In genomic region chr20:37193821-37194220, GRCh38 we compare ENCODE assay signal across 18 cellular contexts. TPM values are rescaled to one million over a fixed set of nuclear protein-coding genes. Genes with fewer than 3 reads are reported as not detected.
DNase-seq lines count a peak whose midpoint lies in the region; ATAC-seq, FAIRE-seq and TF ChIP-seq lines count a peak whose summit lies in the region.
"Had no signal": no experiment of that assay in that cellular context is flagged by ENCODE, and none has a peak within 500 bp of the region (broad histone marks: within the 10 kb centered on the region; RNA-seq: fewer than 3 reads in every experiment).

No MANE protein-coding gene starts in this region.

- H3K4me3 ChIP-seq in breast epithelium, result no peak overlapping the region
- H3K4me3 ChIP-seq: hepatocyte, mucosa of descending colon, thyroid gland had no signal

- TF ChIP-seq POLR2A in breast epithelium (IDR thresholded peaks at IDR 0.05), result no peak

- CTCF ChIA-PET in MCF 10A (lab: Yijun Ruan, JAX), result interaction anchor here (0.5 to 13.2 kb wide), 15 partner anchors 8 to 1256 kb away, joined by 3 to 191 read pairs (median 6); partner anchors contain the start of gene BLCAP
- CTCF ChIA-PET in activated CD8-positive, alpha-beta T cell treated with anti-CD3 and anti-CD28 coated beads, Interleukin-2, amount 10 ng/mL, durations not matched to agents 7 days and 5 days (lab: Charles Lee), result interaction anchor here (0.8 to 5.6 kb wide), 8 partner anchors 7 to 340 kb away, joined by 3 to 89 read pairs (median 12); partner anchors contain the start of genes MROH8, RBL1 and RPN2

- peak overlapping the region; percentile 17 for H3K27ac Mint-ChIP-seq in MCF 10A (ENCODE audit: low read depth, unreplicated experiment)
- peak overlapping the region; percentile 73 for H3K27ac Mint-ChIP-seq in activated CD8-positive, alpha-beta T cell treated with anti-CD3 and anti-CD28 coated beads, Interleukin-2, amount 10 ng/mL, durations not matched to agents 7 days and 5 days
- H3K27ac Mint-ChIP-seq in glutamatergic neuron (ENCODE audit: unreplicated experiment), result peak overlapping the region; percentile 40

- FAIRE-seq in urothelium cell line (lab: Jason Lieb, UNC), result no peak
- FAIRE-seq: astrocyte had no signal

- intact Hi-C loops in MCF 10A (cut with micrococcal nuclease), result loop anchor here (2.0 to 5.0 kb wide), 2 partner anchors 187 to 341 kb away; no protein-coding TSS in a partner anchor
- intact Hi-C loops in breast epithelium (cut with DNase I; ENCODE audit: low total_unique reads), result no loop called here

- POLR2A ChIA-PET in MCF 10A (lab: Yijun Ruan, JAX), result interaction anchor here (0.6 to 1.1 kb wide), 2 partner anchors 9 to 334 kb away, joined by 3 read pairs; partner anchors contain the start of gene BLCAP
- POLR2A ChIA-PET in activated CD8-positive, alpha-beta T cell treated with anti-CD3 and anti-CD28 coated beads, Interleukin-2, amount 10 ng/mL, durations not matched to agents 7 days and 5 days (lab: Charles Lee), result interaction anchor here (2.6 kb wide), 1 partner anchor 15 kb away, joined by 13 read pairs; the partner anchor contains the start of genes MROH8 and RPN2

- no peaks in the 10 kb centered on the region for H3K9me3 ChIP-seq in breast epithelium
- H3K9me3 ChIP-seq: mucosa of descending colon, thyroid gland had no signal

- H3K36me3 Mint-ChIP-seq in MCF 10A (ENCODE audit: insufficient read depth, unreplicated experiment) (peaks cover 65% of the 10 kb centered on the region), glutamatergic neuron (ENCODE audit: unreplicated experiment) (no peaks in the 10 kb centered on the region)
- H3K36me3 Mint-ChIP-seq in activated CD8-positive, alpha-beta T cell treated with anti-CD3 and anti-CD28 coated beads, Interleukin-2, amount 10 ng/mL, durations not matched to agents 7 days and 5 days (ENCODE audit: low read depth), result peaks cover 57% of the 10 kb centered on the region

- H3K27ac ChIP-seq in breast epithelium, result no peak overlapping the region
- H3K27ac ChIP-seq: thyroid gland had no signal

- H3K4me1 ChIP-seq in breast epithelium, result peaks cover 0 to 12% of the 10 kb centered on the region in 2 donors

- TF ChIP-seq CTCF in MCF 10A (IDR thresholded peaks at IDR 0.05; ENCODE audit: unreplicated experiment) (no peak), breast epithelium (IDR thresholded peaks at IDR 0.05) (no peak), glutamatergic neuron (IDR thresholded peaks at IDR 0.05; ENCODE audit: partially characterized antibody, unreplicated experiment) (no peak)

- no peaks in the 10 kb centered on the region for H3K9me3 Mint-ChIP-seq in MCF 10A (ENCODE audit: unreplicated experiment)
- no peaks in the 10 kb centered on the region for H3K9me3 Mint-ChIP-seq in activated CD8-positive, alpha-beta T cell treated with anti-CD3 and anti-CD28 coated beads, Interleukin-2, amount 10 ng/mL, durations not matched to agents 7 days and 5 days (ENCODE audit: insufficient read depth)
- no peaks in the 10 kb centered on the region for H3K9me3 Mint-ChIP-seq in glutamatergic neuron (ENCODE audit: unreplicated experiment)
- H3K9me3 Mint-ChIP-seq: activated B cell treated with CpG ODN at 0.5 μM for 24 hours had no signal

- no TSS peak for BruUV-seq in MCF 10A (replicated peaks; lab: Mats Ljungman, UMichigan)

- no peak for ATAC-seq in activated CD8-positive, alpha-beta T cell treated with anti-CD3 and anti-CD28 coated beads, Interleukin-2, amount 10 ng/mL, durations not matched to agents 7 days and 5 days
- ATAC-seq: mucosa of descending colon, PC-3, SK-N-SH treated with all-trans-retinoic acid at 6 μM for 48 hours had no signal

- H3K27me3 Mint-ChIP-seq in MCF 10A (ENCODE audit: insufficient read depth, unreplicated experiment), result no peaks in the 10 kb centered on the region
- H3K27me3 Mint-ChIP-seq in activated CD8-positive, alpha-beta T cell treated with anti-CD3 and anti-CD28 coated beads, Interleukin-2, amount 10 ng/mL, durations not matched to agents 7 days and 5 days (ENCODE audit: low read depth), result no peaks in the 10 kb centered on the region
- peaks cover 2% of the 10 kb centered on the region for H3K27me3 Mint-ChIP-seq in glutamatergic neuron (ENCODE audit: unreplicated experiment)
- H3K27me3 Mint-ChIP-seq: activated B cell treated with CpG ODN at 0.5 μM for 24 hours had no signal

- H3K4me1 Mint-ChIP-seq in MCF 10A (ENCODE audit: insufficient read depth, unreplicated experiment) (peaks cover 35% of the 10 kb centered on the region), glutamatergic neuron (ENCODE audit: low read depth, unreplicated experiment) (peaks cover 32% of the 10 kb centered on the region)
- H3K4me1 Mint-ChIP-seq in activated CD8-positive, alpha-beta T cell treated with anti-CD3 and anti-CD28 coated beads, Interleukin-2, amount 10 ng/mL, durations not matched to agents 7 days and 5 days (ENCODE audit: low read depth), result peaks cover 70% of the 10 kb centered on the region

- no peaks in the 10 kb centered on the region for H3K27me3 ChIP-seq in breast epithelium
- H3K27me3 ChIP-seq: hepatocyte, thyroid gland had no signal

- H3K36me3 ChIP-seq in breast epithelium, result no peaks in the 10 kb centered on the region

- H3K4me3 Mint-ChIP-seq in MCF 10A (ENCODE audit: unreplicated experiment) (no peak overlapping the region), glutamatergic neuron (ENCODE audit: unreplicated experiment) (peak overlapping the region; percentile 43)
- H3K4me3 Mint-ChIP-seq in activated CD8-positive, alpha-beta T cell treated with anti-CD3 and anti-CD28 coated beads, Interleukin-2, amount 10 ng/mL, durations not matched to agents 7 days and 5 days, result no peak overlapping the region
- H3K4me3 Mint-ChIP-seq: activated B cell treated with CpG ODN at 0.5 μM for 24 hours had no signal

- DNase-seq in MCF 10A (ENCODE audit: unreplicated experiment), result no peak
- DNase-seq in breast epithelium (ENCODE audit: low spot score in 2 of 2), result no peak
- no peak for DNase-seq in activated CD8-positive, alpha-beta T cell treated with anti-CD3 and anti-CD28 coated beads, Interleukin-2, amount 10 ng/mL, durations not matched to agents 7 days and 5 days
- DNase-seq in glutamatergic neuron, result no peak
- DNase-seq in DMS153 (lab: John Stamatoyannopoulos, UW), result no peak
- no peak for DNase-seq in urothelium cell line (ENCODE audit: low spot score)
- no peak for DNase-seq in NCI-H146 treated with DMSO at 0.1 percent for 48 hours (lab: John Stamatoyannopoulos, UW; ENCODE audit: unreplicated experiment)
- DNase-seq in GDM1 (lab: John Stamatoyannopoulos, UW), result no peak
- DNase-seq: activated B cell treated with CpG ODN at 0.5 μM for 24 hours, activated T-cell treated with anti-CD3 and anti-CD28 coated beads for 4 hours, mucosa of descending colon, NCI-H2029 treated with DMSO at 0.1 percent for 48 hours, NCI-H526, PC-3 had no signal

RNA-seq across cellular contexts. Expression of gene MROH8, which starts 14.5 kb away (rescaled TPM):
- total RNA-seq in MCF 10A (2022) (1.1 and 1.5 TPM in 2 replicates), breast epithelium (1 to 10 TPM; 2.0 to 8.3 (median 2.8) TPM), glutamatergic neuron (ENCODE audit: unreplicated experiment) (2.6 TPM)
- total RNA-seq in activated CD8-positive, alpha-beta T cell treated with anti-CD3 and anti-CD28 coated beads, Interleukin-2, amount 10 ng/mL, durations not matched to agents 7 days and 5 days, result 1 to 10 TPM; 2.6 to 2.8 TPM

RNA-seq across cellular contexts. Expression of gene RPN2, which starts 14.7 kb away (rescaled TPM):
- total RNA-seq in MCF 10A (2022) (226 and 259 TPM in 2 replicates), breast epithelium (100 to 1,000 TPM; 108 to 161 (median 154) TPM), glutamatergic neuron (ENCODE audit: unreplicated experiment) (156 TPM)
- 100 to 1,000 TPM; 163 to 165 TPM for total RNA-seq in activated CD8-positive, alpha-beta T cell treated with anti-CD3 and anti-CD28 coated beads, Interleukin-2, amount 10 ng/mL, durations not matched to agents 7 days and 5 days

Comparison
In these comparisons a context has a peak if more than half of its experiments do, and no peak if none do; other contexts are left out.
1. H3K27ac Mint-ChIP-seq: peak in every context shown above with its lines; median percentile 73 in activated CD8-positive, alpha-beta T cell treated with anti-CD3 and anti-CD28 coated beads, Interleukin-2, amount 10 ng/mL, durations not matched to agents 7 days and 5 days; 40 in glutamatergic neuron; 17 in MCF 10A.